In genomic region chr16:15820837-15821236, GRCh38 we compare ENCODE assay signal across 20 cellular contexts.
"Had no signal": no experiment of that assay in that cellular context is flagged by ENCODE, and none has a peak within 500 bp of the region (broad histone marks: within the 10 kb centered on the region; RNA-seq: fewer than 3 reads in every experiment).

No MANE protein-coding gene starts in this region.

- H3K4me1 Mint-ChIP-seq: central memory CD8-positive, alpha-beta T cell; naive thymus-derived CD4-positive, alpha-beta T cell had no signal

- H3K4me3 ChIP-seq: esophagus squamous epithelium, hepatocyte, lung, psoas muscle had no signal

- H3K4me3 Mint-ChIP-seq: central memory CD8-positive, alpha-beta T cell; dendritic cell treated with granulocyte-macrophage colony-stimulating factor and Interleukin-4, amounts not matched to agents 40 ng/mL and 50 ng/mL, for 4 days; effector memory CD8-positive, alpha-beta T cell; naive thymus-derived CD4-positive, alpha-beta T cell; nephron progenitor cell had no signal

- H3K27me3 ChIP-seq: esophagus squamous epithelium, neutrophil had no signal

- DNase-seq: effector memory CD8-positive, alpha-beta T cell; esophagus squamous epithelium; foreskin fibroblast; kidney; left colon; left ventricle myocardium superior; mesenchymal stem cell; naive thymus-derived CD4-positive, alpha-beta T cell; nephron progenitor cell; psoas muscle; small intestine; stimulated activated CD4-positive, alpha-beta T cell treated with anti-CD3 and anti-CD28 coated beads, Interleukin-2, amount 100 ng/mL, for 48 hours; stimulated activated naive CD4-positive, alpha-beta T cell treated with Interleukin-2 at 50 U/mL for 16 hours; trophoblast cell had no signal

- H3K4me1 ChIP-seq: psoas muscle had no signal

- H3K9me3 ChIP-seq: neutrophil had no signal

- H3K36me3 ChIP-seq: esophagus squamous epithelium, neutrophil had no signal

- H3K27ac ChIP-seq: epithelial cell of prostate, hepatocyte, neutrophil, psoas muscle had no signal

- H3K27ac Mint-ChIP-seq: dendritic cell treated with granulocyte-macrophage colony-stimulating factor and Interleukin-4, amounts not matched to agents 40 ng/mL and 50 ng/mL, for 4 days; effector memory CD8-positive, alpha-beta T cell; naive thymus-derived CD4-positive, alpha-beta T cell; nephron progenitor cell had no signal
